2 cellular contexts compared by ENCODE assay signal in the genomic region with DNA sequence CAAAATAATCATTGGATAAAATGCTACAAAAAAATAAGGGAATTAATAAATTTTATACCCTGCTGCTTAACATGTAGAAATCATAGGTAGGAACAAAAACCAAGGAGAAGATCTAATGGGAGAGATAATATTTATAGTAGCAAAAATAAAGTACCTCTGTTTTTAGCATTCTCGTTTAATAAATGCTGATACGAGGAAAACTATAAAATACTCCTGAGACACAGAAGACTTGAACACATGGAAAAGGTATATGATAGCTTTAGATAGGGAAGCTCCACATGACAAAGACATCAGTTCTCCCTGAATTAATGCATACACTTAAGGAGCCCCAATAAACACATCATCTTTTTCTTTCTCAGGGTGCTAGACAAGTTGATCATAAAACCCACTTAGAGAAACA.
TF ChIP-seq lines count a peak whose summit lies in the region.

No MANE protein-coding gene starts in this region.

TF ChIP-seq in HepG2, 621 proteins besides CTCF, POLR2A, EP300 and RAD21:
- TF ChIP-seq NONO (IDR thresholded peaks at IDR 0.05) (no peak), NONO (CRISPR knock-in tag; conservative IDR thresholded peaks at IDR 0.05) (no peak), MAFF (IDR thresholded peaks at IDR 0.05; ENCODE audit: low read depth, low read length) (peak; percentile 62; the same call in 1 of the 2 replicates), MAFK (conservative IDR thresholded peaks at IDR 0.05 in 1 of 2, IDR thresholded peaks at IDR 0.05 in 1 of 2; ENCODE audit: low read length in 2 of 2) (peak; percentile 63 to 77; a peak in 3 of 4 replicates), ZNF382 (CRISPR knock-in tag; IDR thresholded peaks at IDR 0.05; ENCODE audit: borderline replicate concordance) (no peak)
TF ChIP-seq in HepG2: peak in this region for 2.

TF ChIP-seq in IMR-90, 13 proteins besides CTCF, POLR2A, EP300 and RAD21:
- peak; percentile 59 for TF ChIP-seq MAFK (IDR thresholded peaks at IDR 0.05; ENCODE audit: low read depth, low read length)
- no peak for TF ChIP-seq MXI1 (IDR thresholded peaks at IDR 0.05; ENCODE audit: borderline replicate concordance, low read depth, low read length)
